Comparison of ENCODE assay signal across 16 cellular contexts in the genomic region with DNA sequence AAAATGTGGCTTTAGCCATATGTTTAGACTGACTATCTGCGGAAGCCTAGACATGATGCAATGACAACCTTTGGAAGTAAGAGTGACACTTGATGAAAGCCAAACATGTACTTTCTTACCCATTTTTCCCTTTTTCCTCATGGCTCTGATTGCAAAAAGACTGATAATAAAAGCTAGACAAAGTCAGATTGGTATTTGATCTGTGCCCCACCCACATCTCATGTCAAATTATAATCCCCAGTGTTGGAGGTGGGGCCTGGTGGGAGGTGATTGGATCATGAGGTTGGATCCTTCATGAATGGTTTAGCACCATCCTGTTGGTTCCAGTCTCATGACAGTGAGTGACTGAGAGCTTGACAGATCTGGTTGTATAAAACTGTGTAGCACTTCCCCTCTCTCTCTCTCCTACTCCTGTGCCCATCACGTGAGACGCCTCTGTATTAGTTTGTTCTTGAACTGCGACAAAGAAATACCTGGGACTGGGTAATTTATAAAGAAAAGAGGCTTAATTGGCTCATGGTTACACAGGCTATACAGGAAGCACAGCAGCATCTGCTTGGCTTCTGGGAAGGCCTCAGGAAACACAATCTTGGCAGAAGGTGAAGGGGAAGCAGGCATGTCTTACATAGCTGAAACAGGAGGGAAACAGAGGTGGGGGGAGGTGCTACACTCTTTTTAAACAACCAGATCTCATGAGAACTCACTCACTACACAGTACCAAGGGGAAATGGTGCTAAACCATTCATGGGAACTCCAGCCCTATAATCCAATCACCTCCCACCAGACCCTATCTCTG.
DNase-seq lines count a peak whose midpoint lies in the region; ATAC-seq and TF ChIP-seq lines count a peak whose summit lies in the region.
"Had no signal": no experiment of that assay in that cellular context is flagged by ENCODE, and none has a peak within 500 bp of the region (broad histone marks: within the 10 kb centered on the region; RNA-seq: fewer than 3 reads in every experiment).

No MANE protein-coding gene starts in this region.

- H3K27me3 Mint-ChIP-seq in WTC11 (ENCODE audit: low read depth), result no peaks in the 10 kb centered on the region
- H3K27me3 Mint-ChIP-seq: activated CD4-positive, alpha-beta T cell treated with anti-CD3 and anti-CD28 coated beads, Interleukin-2, amount 10 ng/mL, durations not matched to agents 7 days and 5 days; activated naive CD4-positive, alpha-beta T cell treated with anti-CD3 and anti-CD28 coated beads, Interleukin-2, amount 50 U/mL, for 24 hours; effector memory CD8-positive, alpha-beta T cell; stimulated activated naive CD8-positive, alpha-beta T cell treated with anti-CD3 and anti-CD28 coated beads, Interleukin-15, Interleukin-2, amounts not matched to agents 100 ng/mL and 50 ng/mL, for 24 hours had no signal

- H2BK5ac ChIP-seq in mesenchymal stem cell (ENCODE audit: low read depth, low read length, poor library complexity, severe bottlenecking), result no peak overlapping the region

- no peak overlapping the region for H3K27ac Mint-ChIP-seq in WTC11
- H3K27ac Mint-ChIP-seq: activated CD4-positive, alpha-beta T cell treated with anti-CD3 and anti-CD28 coated beads, Interleukin-2, amount 10 ng/mL, durations not matched to agents 7 days and 5 days; activated naive CD4-positive, alpha-beta T cell treated with anti-CD3 and anti-CD28 coated beads, Interleukin-2, amount 50 U/mL, for 24 hours; effector memory CD8-positive, alpha-beta T cell; stimulated activated naive CD8-positive, alpha-beta T cell treated with anti-CD3 and anti-CD28 coated beads, Interleukin-15, Interleukin-2, amounts not matched to agents 100 ng/mL and 50 ng/mL, for 24 hours had no signal

- peaks cover 13% of the 10 kb centered on the region for H3K4me1 Mint-ChIP-seq in WTC11
- H3K4me1 Mint-ChIP-seq: activated CD4-positive, alpha-beta T cell treated with anti-CD3 and anti-CD28 coated beads, Interleukin-2, amount 10 ng/mL, durations not matched to agents 7 days and 5 days; activated naive CD4-positive, alpha-beta T cell treated with anti-CD3 and anti-CD28 coated beads, Interleukin-2, amount 50 U/mL, for 24 hours had no signal

- H3K9ac ChIP-seq in mesenchymal stem cell (ENCODE audit: low read length), result no peak overlapping the region
- no peak overlapping the region for H3K9ac ChIP-seq in Karpas-422 (ENCODE audit: low read length)

- H2AK5ac ChIP-seq in mesenchymal stem cell (ENCODE audit: low read length, severe bottlenecking), result no peak overlapping the region

- POLR2A ChIA-PET in WTC11 (lab: Charles Lee), result no interaction called here

- no peak overlapping the region for H3K4me2 ChIP-seq in mesenchymal stem cell (ENCODE audit: low read length, poor library complexity, severe bottlenecking)
- no peak overlapping the region for H3K4me2 ChIP-seq in Karpas-422 (ENCODE audit: low read depth, low read length, poor library complexity, severe bottlenecking)

- H3K9me3 ChIP-seq in mesenchymal stem cell (ENCODE audit: control insufficient read depth, low read length), result no peaks in the 10 kb centered on the region
- no peaks in the 10 kb centered on the region for H3K9me3 ChIP-seq in tibial artery
- H3K9me3 ChIP-seq in Karpas-422 (ENCODE audit: low read length), result no peaks in the 10 kb centered on the region
- H3K9me3 ChIP-seq: BE2C had no signal

- peak overlapping the region; percentile 23 for H4K8ac ChIP-seq in mesenchymal stem cell (ENCODE audit: low read length)

- H4K91ac ChIP-seq in mesenchymal stem cell (ENCODE audit: low read length), result peak overlapping the region; percentile 61

- peaks cover 3% of the 10 kb centered on the region; the same call in 1 of the 2 replicates for H3K9me3 Mint-ChIP-seq in WTC11
- H3K9me3 Mint-ChIP-seq: activated naive CD4-positive, alpha-beta T cell treated with anti-CD3 and anti-CD28 coated beads, Interleukin-2, amount 50 U/mL, for 24 hours; effector memory CD8-positive, alpha-beta T cell; stimulated activated naive CD8-positive, alpha-beta T cell treated with anti-CD3 and anti-CD28 coated beads, Interleukin-15, Interleukin-2, amounts not matched to agents 100 ng/mL and 50 ng/mL, for 24 hours had no signal

- H3K4me3 Mint-ChIP-seq in WTC11, result no peak overlapping the region
- H3K4me3 Mint-ChIP-seq: activated CD4-positive, alpha-beta T cell treated with anti-CD3 and anti-CD28 coated beads, Interleukin-2, amount 10 ng/mL, durations not matched to agents 7 days and 5 days; activated naive CD4-positive, alpha-beta T cell treated with anti-CD3 and anti-CD28 coated beads, Interleukin-2, amount 50 U/mL, for 24 hours; brain; effector memory CD8-positive, alpha-beta T cell; stimulated activated naive CD8-positive, alpha-beta T cell treated with anti-CD3 and anti-CD28 coated beads, Interleukin-15, Interleukin-2, amounts not matched to agents 100 ng/mL and 50 ng/mL, for 24 hours had no signal

- no peaks in the 10 kb centered on the region for H3K36me3 ChIP-seq in mesenchymal stem cell (ENCODE audit: control insufficient read depth in 1 of 2, insufficient read depth in 2 of 2, low read depth in 1 of 2, low read length in 2 of 2)
- no peaks in the 10 kb centered on the region for H3K36me3 ChIP-seq in tibial artery
- no peaks in the 10 kb centered on the region for H3K36me3 ChIP-seq in Karpas-422 (ENCODE audit: insufficient read depth, low read length)
- H3K36me3 ChIP-seq: BE2C had no signal

- no peak overlapping the region for H2BK15ac ChIP-seq in mesenchymal stem cell (ENCODE audit: low read depth, poor library complexity, severe bottlenecking)

- H3K27ac ChIP-seq in mesenchymal stem cell (ENCODE audit: low read length, poor library complexity, severe bottlenecking), result no peak overlapping the region
- H3K27ac ChIP-seq in tibial artery, result peak overlapping the region; percentile 35 to 38
- no peak overlapping the region for H3K27ac ChIP-seq in Karpas-422 (ENCODE audit: low read length)

- peak overlapping the region in 1 of 2 experiments; percentile 33 for H3K18ac ChIP-seq in mesenchymal stem cell (ENCODE audit: low read depth in 1 of 2, low read length in 2 of 2)

- H3K9me2 ChIP-seq in Karpas-422 (replicated peaks; ENCODE audit: insufficient read depth, low read length), result no peaks in the 10 kb centered on the region

- no peaks in the 10 kb centered on the region for H3K36me3 Mint-ChIP-seq in WTC11
- H3K36me3 Mint-ChIP-seq: activated naive CD4-positive, alpha-beta T cell treated with anti-CD3 and anti-CD28 coated beads, Interleukin-2, amount 50 U/mL, for 24 hours; brain had no signal

- TF ChIP-seq CTCF in WTC11 (IDR thresholded peaks at IDR 0.05) (no peak), fibroblast of the aortic adventitia (IDR thresholded peaks at IDR 0.05; ENCODE audit: insufficient read depth, low read length) (no peak), tibial artery (IDR thresholded peaks at IDR 0.05) (no peak)

- WGBS in mesenchymal stem cell, result 65% methylated on average over 3 of the region's 4 CpGs

- ATAC-seq in WTC11, result no peak
- no peak for ATAC-seq in GM19035 (IDR thresholded peaks at IDR 0.05; ENCODE audit: unreplicated experiment)
- ATAC-seq: effector memory CD8-positive, alpha-beta T cell; HCT116 had no signal

- intact Hi-C loops in tibial artery (cut with DNase I; ENCODE audit: low total_unique reads), result no loop called here

- no peaks in the 10 kb centered on the region for H3K79me1 ChIP-seq in mesenchymal stem cell (replicated peaks; ENCODE audit: low read length, poor library complexity, severe bottlenecking)

- no peaks in the 10 kb centered on the region for H3K27me3 ChIP-seq in mesenchymal stem cell (ENCODE audit: control insufficient read depth in 1 of 2, insufficient read depth in 1 of 2, low read length in 2 of 2)
- H3K27me3 ChIP-seq in tibial artery, result no peaks in the 10 kb centered on the region
- no peaks in the 10 kb centered on the region for H3K27me3 ChIP-seq in Karpas-422 (ENCODE audit: low read length)
- H3K27me3 ChIP-seq: BE2C had no signal

- DNase-seq in WTC11 (ENCODE audit: low spot score) (no peak), fibroblast of the aortic adventitia (ENCODE audit: low read depth) (peak; percentile 15), mesenchymal stem cell (no peak), tibial artery (peak in 1 of 2 donors; percentile 45), NCI-H1105 (lab: John Stamatoyannopoulos, UW) (no peak), Karpas-422 (no peak)
- DNase-seq: activated CD4-positive, alpha-beta T cell treated with anti-CD3 and anti-CD28 coated beads, Interleukin-2, amount 10 ng/mL, durations not matched to agents 7 days and 5 days; activated T-cell treated with anti-CD3 and anti-CD28 coated beads, Interleukin-2, amount 50 U/mL, for 1 hour; BE2C; effector memory CD8-positive, alpha-beta T cell; SHP77 had no signal

- H3K4me3 ChIP-seq in fibroblast of the aortic adventitia (ENCODE audit: low read depth, low read length) (no peak overlapping the region), mesenchymal stem cell (ENCODE audit: insufficient read depth in 1 of 2, low read depth in 1 of 2, low read length in 2 of 2) (no peak overlapping the region), tibial artery (no peak overlapping the region), Karpas-422 (ENCODE audit: low read length) (no peak overlapping the region)

- no peak overlapping the region for H3K23ac ChIP-seq in mesenchymal stem cell (ENCODE audit: low read length in 2 of 2)

- no peak overlapping the region for H3K14ac ChIP-seq in mesenchymal stem cell (ENCODE audit: low read length in 2 of 2)

- peak overlapping the region in 1 of 2 experiments; percentile 66 for H2BK12ac ChIP-seq in mesenchymal stem cell (ENCODE audit: low read length in 2 of 2)

- H3K79me2 ChIP-seq in Karpas-422 (ENCODE audit: low read length), result no peaks in the 10 kb centered on the region

- no peaks in the 10 kb centered on the region for H4K20me1 ChIP-seq in Karpas-422 (ENCODE audit: insufficient read depth, low read depth, low read length)

- H3K4me1 ChIP-seq in mesenchymal stem cell (ENCODE audit: control insufficient read depth, insufficient read depth, low read depth, low read length) (no peaks in the 10 kb centered on the region), tibial artery (peaks cover 0 to 27% (median 23%) of the 10 kb centered on the region in 4 donors), Karpas-422 (ENCODE audit: low read length) (no peaks in the 10 kb centered on the region)
- H3K4me1 ChIP-seq: BE2C had no signal

- peak overlapping the region in 1 of 2 experiments; percentile 37 for H3K4ac ChIP-seq in mesenchymal stem cell (ENCODE audit: low read depth in 1 of 2, low read length in 2 of 2)

- CTCF ChIA-PET in WTC11 (lab: Charles Lee), result no interaction called here

- no peak overlapping the region for H2BK120ac ChIP-seq in mesenchymal stem cell (ENCODE audit: low read depth, low read length)

- H2AFZ ChIP-seq in mesenchymal stem cell (ENCODE audit: low read depth, low read length) (no peak overlapping the region), Karpas-422 (ENCODE audit: low read length) (no peak overlapping the region)

TF ChIP-seq in WTC11, 78 proteins besides CTCF, POLR2A, EP300 and RAD21 (continues in another document):
- TF ChIP-seq GABPB1 (CRISPR knock-in tag; IDR thresholded peaks at IDR 0.05) (peak; percentile 55; the same call in 1 of the 2 replicates), ZNF121 (CRISPR knock-in tag; IDR thresholded peaks at IDR 0.05) (no peak)

Comparison
In these comparisons a context has a peak if more than half of its experiments do, and no peak if none do; other contexts are left out.
1. H3K27ac ChIP-seq: peak in tibial artery (2 of 2); none in mesenchymal stem cell (single experiment) and Karpas-422 (single experiment).